ENCODE assay signal across 28 cellular contexts in genomic region chr17:63609820-63610573, GRCh38. TPM values are rescaled to one million over a fixed set of nuclear protein-coding genes. Genes with fewer than 3 reads are reported as not detected.
A peak's percentile ranks its signal among the peaks of the same experiment; 100 is the strongest.
DNase-seq lines count a peak whose midpoint lies in the region; ATAC-seq, FAIRE-seq and TF ChIP-seq lines count a peak whose summit lies in the region.
"Had no signal": no experiment of that assay in that cellular context is flagged by ENCODE, and none has a peak within 500 bp of the region (broad histone marks: within the 10 kb centered on the region; RNA-seq: fewer than 3 reads in every experiment).

No MANE protein-coding gene starts in this region.

- intact Hi-C loops in activated T-helper 1 cell treated with anti-CD3 and anti-CD28 coated beads, Interleukin-12 subunit alpha, Interleukin-12 subunit beta, Interleukin-2, Interleukin-4 antibody, amounts not matched to agents 30 ng/mL and 10 ng/mL and 1 ng/mL, durations not matched to agents 14 hours and 24 hours and 36 hours (cut with micrococcal nuclease), result no loop called here

- peak overlapping the region; percentile 98 for H3K27ac Mint-ChIP-seq in activated T-helper 1 cell treated with anti-CD3 and anti-CD28 coated beads, Interleukin-12 subunit alpha, Interleukin-12 subunit beta, Interleukin-2, Interleukin-4 antibody, amounts not matched to agents 30 ng/mL and 10 ng/mL and 1 ng/mL, durations not matched to agents 14 hours and 24 hours and 36 hours
- H3K27ac Mint-ChIP-seq: H9 had no signal

- H3K4me1 ChIP-seq in liver (ENCODE audit: control insufficient read depth in 4 of 4, insufficient read depth in 4 of 4, low read length in 3 of 4), result peaks cover 0 to 3% (median 0%) of the 10 kb centered on the region in 4 donors
- H3K4me1 ChIP-seq: BLaER1, left lung, sigmoid colon, vagina had no signal

- WGBS in liver, result 62% methylated on average over 6 of the region's 6 CpGs

- H3K4me1 Mint-ChIP-seq in activated T-helper 1 cell treated with anti-CD3 and anti-CD28 coated beads, Interleukin-12 subunit alpha, Interleukin-12 subunit beta, Interleukin-2, Interleukin-4 antibody, amounts not matched to agents 30 ng/mL and 10 ng/mL and 1 ng/mL, durations not matched to agents 14 hours and 24 hours and 36 hours (ENCODE audit: low read depth), result peaks cover 30% of the 10 kb centered on the region
- H3K4me1 Mint-ChIP-seq: H9, neural crest cell had no signal

- peaks cover 41% of the 10 kb centered on the region for H3K36me3 Mint-ChIP-seq in activated T-helper 1 cell treated with anti-CD3 and anti-CD28 coated beads, Interleukin-12 subunit alpha, Interleukin-12 subunit beta, Interleukin-2, Interleukin-4 antibody, amounts not matched to agents 30 ng/mL and 10 ng/mL and 1 ng/mL, durations not matched to agents 14 hours and 24 hours and 36 hours (ENCODE audit: low read depth)

- no peak for ATAC-seq in GM21390 (IDR thresholded peaks at IDR 0.05; ENCODE audit: unreplicated experiment)
- ATAC-seq: left lung, Panc1 had no signal

- H3K36me3 ChIP-seq in liver (ENCODE audit: control insufficient read depth in 4 of 4, insufficient read depth in 3 of 4, low read depth in 1 of 4, low read length in 3 of 4), result peaks cover 2 to 43% (median 35%) of the 10 kb centered on the region in 4 donors

- no peaks in the 10 kb centered on the region for H3K27me3 Mint-ChIP-seq in activated T-helper 1 cell treated with anti-CD3 and anti-CD28 coated beads, Interleukin-12 subunit alpha, Interleukin-12 subunit beta, Interleukin-2, Interleukin-4 antibody, amounts not matched to agents 30 ng/mL and 10 ng/mL and 1 ng/mL, durations not matched to agents 14 hours and 24 hours and 36 hours (ENCODE audit: insufficient read depth)

- H3K27me3 ChIP-seq in liver (ENCODE audit: control insufficient read depth in 4 of 4, insufficient read depth in 4 of 4, low read length in 3 of 4), result no peaks in the 10 kb centered on the region
- H3K27me3 ChIP-seq: BLaER1, left lung, sigmoid colon, testis, vagina had no signal

- no peak overlapping the region for H3K4me3 ChIP-seq in liver (ENCODE audit: low read depth in 1 of 3, low read length in 3 of 3)
- H3K4me3 ChIP-seq: BLaER1, left lung, sigmoid colon, testis, vagina had no signal

- H3K9me3 Mint-ChIP-seq in activated T-helper 1 cell treated with anti-CD3 and anti-CD28 coated beads, Interleukin-12 subunit alpha, Interleukin-12 subunit beta, Interleukin-2, Interleukin-4 antibody, amounts not matched to agents 30 ng/mL and 10 ng/mL and 1 ng/mL, durations not matched to agents 14 hours and 24 hours and 36 hours, result no peaks in the 10 kb centered on the region
- H3K9me3 Mint-ChIP-seq: H9, neural crest cell had no signal

- H3K27ac ChIP-seq in liver (ENCODE audit: low read depth in 1 of 2, low read length in 2 of 2) (peak overlapping the region; percentile 54 to 56), RWPE1 (no peak overlapping the region)
- H3K27ac ChIP-seq: BLaER1, HL-60, left lung, sigmoid colon, testis, vagina had no signal

- CTCF ChIA-PET in RWPE1 (lab: Yijun Ruan, JAX), result interaction anchor here (0.8 to 1.9 kb wide), 2 partner anchors 164 to 184 kb away, joined by 3 to 7 read pairs; partner anchors contain the start of gene CYB561

- no peak overlapping the region for H3K9ac ChIP-seq in liver (ENCODE audit: low read depth in 1 of 2, low read length in 2 of 2)
- H3K9ac ChIP-seq: BLaER1 had no signal

- H3K4me3 Mint-ChIP-seq in activated T-helper 1 cell treated with anti-CD3 and anti-CD28 coated beads, Interleukin-12 subunit alpha, Interleukin-12 subunit beta, Interleukin-2, Interleukin-4 antibody, amounts not matched to agents 30 ng/mL and 10 ng/mL and 1 ng/mL, durations not matched to agents 14 hours and 24 hours and 36 hours, result peak overlapping the region; percentile 52
- H3K4me3 Mint-ChIP-seq: H9, neural crest cell had no signal

- peak; percentile 23 for FAIRE-seq in HTR-8/SVneo (lab: Jason Lieb, UNC)
- FAIRE-seq: astrocyte had no signal

- H3K9me3 ChIP-seq in liver (ENCODE audit: control insufficient read depth in 4 of 4, low read length in 3 of 4), result no peaks in the 10 kb centered on the region
- H3K9me3 ChIP-seq: BLaER1, left lung, sigmoid colon, testis, vagina had no signal

- POLR2A ChIA-PET in RWPE1 (lab: Yijun Ruan, JAX; ENCODE audit: low non-redundant PET), result no interaction called here

- TF ChIP-seq CTCF in liver (IDR thresholded peaks at IDR 0.05; ENCODE audit: low read depth, low read length, missing input control), result no peak
- TF ChIP-seq CTCF in RWPE1 (conservative IDR thresholded peaks at IDR 0.05; ENCODE audit: low read depth), result no peak

- TF ChIP-seq RAD21 in liver (IDR thresholded peaks at IDR 0.05), result peak in 1 of 2 donors; percentile 7

- DNase-seq in activated gamma-delta T cell treated with Interleukin-2 at 50 U/mL for 16 hours, result peak; percentile 12
- DNase-seq in activated gamma-delta T cell (lab: John Stamatoyannopoulos, UW), result no peak
- no peak for DNase-seq in HTR-8/SVneo (ENCODE audit: insufficient read length, low spot score)
- DNase-seq in activated T-helper 1 cell treated with anti-CD3 and anti-CD28 coated beads, Interleukin-12 subunit alpha, Interleukin-12 subunit beta, Interleukin-2, Interleukin-4 antibody, amounts not matched to agents 30 ng/mL and 10 ng/mL and 1 ng/mL, durations not matched to agents 14 hours and 24 hours and 36 hours (ENCODE audit: low spot score), result peak; percentile 19
- no peak for DNase-seq in RWPE1 (ENCODE audit: low spot score)
- DNase-seq in NCI-H345 treated with DMSO at 0.1 percent for 48 hours (lab: John Stamatoyannopoulos, UW; ENCODE audit: unreplicated experiment), result no peak
- DNase-seq: ACHN; cerebellar nuclear complex; DMS 273 treated with DMSO at 0.1 percent for 48 hours; erythroblast; foreskin fibroblast; H9; left lung; midbrain; NCI-H1417; NCI-H2107; posterior cingulate gyrus; stimulated activated CD4-positive, alpha-beta T cell treated with anti-CD3 and anti-CD28 coated beads, Interleukin-15, amount 100 ng/mL, for 24 hours; testis had no signal

TF ChIP-seq in liver, 16 proteins besides CTCF, POLR2A, EP300 and RAD21 (continues in another document):
- TF ChIP-seq HNF4A (conservative IDR thresholded peaks at IDR 0.05), result peak; percentile 33 to 56
- TF ChIP-seq JUND (IDR thresholded peaks at IDR 0.05), result peak in 1 of 2 donors; percentile 15
- peak; percentile 48 for TF ChIP-seq MAX (IDR thresholded peaks at IDR 0.05)
- peak in 1 of 2 donors; percentile 60 for TF ChIP-seq GABPA (IDR thresholded peaks at IDR 0.05 in 1 of 2, conservative IDR thresholded peaks at IDR 0.05 in 1 of 2)
- TF ChIP-seq SP1 (IDR thresholded peaks at IDR 0.05), result peak; percentile 18
- no peak for TF ChIP-seq FOXA1 (IDR thresholded peaks at IDR 0.05)
- no peak for TF ChIP-seq ZBTB33 (IDR thresholded peaks at IDR 0.05)
- peak; percentile 43 for TF ChIP-seq FOXA2 (IDR thresholded peaks at IDR 0.05)
- no peak for TF ChIP-seq HNF4G (IDR thresholded peaks at IDR 0.05)
- TF ChIP-seq NR2F2 (IDR thresholded peaks at IDR 0.05), result no peak
- no peak for TF ChIP-seq ATF3 (IDR thresholded peaks at IDR 0.05)

RNA-seq across cellular contexts. Expression of gene TACO1, which starts 9.3 kb away (rescaled TPM):
- 30.8 and 32.0 TPM in 2 replicates for total RNA-seq in activated T-helper 1 cell treated with anti-CD3 and anti-CD28 coated beads, Interleukin-12 subunit alpha, Interleukin-12 subunit beta, Interleukin-2, Interleukin-4 antibody, amounts not matched to agents 30 ng/mL and 10 ng/mL and 1 ng/mL, durations not matched to agents 14 hours and 24 hours and 36 hours
- 10 to 100 TPM; 14.3 to 33.2 TPM for total RNA-seq in liver
- 10 to 100 TPM; 50.1 to 55.8 TPM for polyA plus RNA-seq in liver

RNA-seq across cellular contexts. Expression of gene MAP3K3, which starts 12.2 kb away (rescaled TPM):
- total RNA-seq in activated T-helper 1 cell treated with anti-CD3 and anti-CD28 coated beads, Interleukin-12 subunit alpha, Interleukin-12 subunit beta, Interleukin-2, Interleukin-4 antibody, amounts not matched to agents 30 ng/mL and 10 ng/mL and 1 ng/mL, durations not matched to agents 14 hours and 24 hours and 36 hours, result 27.9 and 29.6 TPM in 2 replicates
- total RNA-seq in liver, result 10 to 100 TPM; 12.8 to 28.7 TPM
- polyA plus RNA-seq in liver, result 1 to 10 TPM; 3.9 to 9.1 TPM

RNA-seq across cellular contexts. Expression of gene DCAF7, which starts 59.7 kb away (rescaled TPM):
- total RNA-seq in activated T-helper 1 cell treated with anti-CD3 and anti-CD28 coated beads, Interleukin-12 subunit alpha, Interleukin-12 subunit beta, Interleukin-2, Interleukin-4 antibody, amounts not matched to agents 30 ng/mL and 10 ng/mL and 1 ng/mL, durations not matched to agents 14 hours and 24 hours and 36 hours, result 116 and 121 TPM in 2 replicates
- 10 to 100 TPM; 14.4 to 24.0 TPM for total RNA-seq in liver
- polyA plus RNA-seq in liver, result 10 to 100 TPM; 13.2 to 15.6 TPM

Comparison
In these comparisons a context has a peak if more than half of its experiments do, and no peak if none do; other contexts are left out.
1. DNase-seq: peak in activated gamma-delta T cell treated with Interleukin-2 at 50 U/mL for 16 hours (single experiment) and activated T-helper 1 cell treated with anti-CD3 and anti-CD28 coated beads, Interleukin-12 subunit alpha, Interleukin-12 subunit beta, Interleukin-2, Interleukin-4 antibody, amounts not matched to agents 30 ng/mL and 10 ng/mL and 1 ng/mL, durations not matched to agents 14 hours and 24 hours and 36 hours (single experiment); none in activated gamma-delta T cell (single experiment), HTR-8/SVneo (single experiment), RWPE1 (single experiment) and NCI-H345 treated with DMSO at 0.1 percent for 48 hours (single experiment).